16 cellular contexts compared by ENCODE assay signal in the genomic region with DNA sequence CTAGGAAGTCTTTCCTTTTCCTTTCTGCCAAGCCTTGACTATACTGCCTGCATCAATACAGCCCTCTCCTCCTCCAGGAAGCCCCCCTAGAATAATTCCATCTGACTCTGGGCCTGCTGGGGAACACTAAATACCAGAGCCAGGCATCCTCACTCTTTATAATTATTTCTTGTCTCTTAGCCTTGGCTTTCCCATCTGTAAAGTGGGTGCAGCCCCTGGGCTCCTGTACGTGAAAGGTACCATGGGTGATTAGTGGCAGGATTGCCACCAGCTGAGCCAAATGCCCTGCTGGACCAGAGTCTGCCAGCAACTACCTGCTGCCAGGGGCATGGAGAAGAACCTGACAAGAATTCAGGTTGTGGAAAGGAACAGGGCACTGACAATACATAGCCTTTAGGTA. TPM values are rescaled to one million over a fixed set of nuclear protein-coding genes. Genes with fewer than 3 reads are reported as not detected.
"Had no signal": no experiment of that assay in that cellular context is flagged by ENCODE, and none has a peak within 500 bp of the region (broad histone marks: within the 10 kb centered on the region; RNA-seq: fewer than 3 reads in every experiment).

No MANE protein-coding gene starts in this region.

- H3K4me3 Mint-ChIP-seq: activated naive CD4-positive, alpha-beta T cell treated with anti-CD3 and anti-CD28 coated beads for 36 hours; immature natural killer cell; naive thymus-derived CD4-positive, alpha-beta T cell; T-helper 1 cell treated with Interleukin-12 subunit alpha and Interleukin-12 subunit beta and Interleukin-4 antibody, amounts not matched to agents 30 μg/mL and 1 μg/mL, for 36 hours had no signal

- H3K4me1 ChIP-seq: esophagus squamous epithelium, pancreas, stomach had no signal

- H3K36me3 Mint-ChIP-seq: naive thymus-derived CD4-positive, alpha-beta T cell had no signal

- ATAC-seq: naive thymus-derived CD4-positive, alpha-beta T cell; pancreas had no signal

- H3K9me3 Mint-ChIP-seq: activated naive CD4-positive, alpha-beta T cell treated with anti-CD3 and anti-CD28 coated beads for 36 hours; immature natural killer cell; naive thymus-derived CD4-positive, alpha-beta T cell; T-helper 1 cell treated with Interleukin-12 subunit alpha and Interleukin-12 subunit beta and Interleukin-4 antibody, amounts not matched to agents 30 μg/mL and 1 μg/mL, for 36 hours had no signal

- H3K27ac ChIP-seq: breast epithelium, esophagus squamous epithelium, neutrophil, pancreas, SJSA1, stomach, VCaP had no signal

- DNase-seq: activated CD4-positive, alpha-beta T cell treated with anti-CD3 and anti-CD28 coated beads, Interleukin-2, amount 50 U/mL, for 48 hours; activated naive CD4-positive, alpha-beta T cell treated with anti-CD3 and anti-CD28 coated beads for 36 hours; cerebellar nuclear complex; cortex of kidney; esophagus squamous epithelium; immature natural killer cell; mesenchymal stem cell; naive thymus-derived CD4-positive, alpha-beta T cell; stomach; trophoblast cell had no signal

- H3K9me3 ChIP-seq: breast epithelium, esophagus squamous epithelium, neutrophil, pancreas, SJSA1, stomach had no signal

- H3K4me3 ChIP-seq: breast epithelium, esophagus squamous epithelium, pancreas, SJSA1, stomach had no signal

- H3K36me3 ChIP-seq: breast epithelium, esophagus squamous epithelium, neutrophil, pancreas, SJSA1, stomach had no signal

- H3K27ac Mint-ChIP-seq: activated naive CD4-positive, alpha-beta T cell treated with anti-CD3 and anti-CD28 coated beads for 36 hours; naive thymus-derived CD4-positive, alpha-beta T cell; T-helper 1 cell treated with Interleukin-12 subunit alpha and Interleukin-12 subunit beta and Interleukin-4 antibody, amounts not matched to agents 30 μg/mL and 1 μg/mL, for 36 hours had no signal

- H3K27me3 ChIP-seq: breast epithelium, pancreas, SJSA1 had no signal

RNA-seq across cellular contexts. Expression of gene LGR6, which starts 58.7 kb away (rescaled TPM):
- total RNA-seq: SJSA1 had no signal
